In the genomic region with DNA sequence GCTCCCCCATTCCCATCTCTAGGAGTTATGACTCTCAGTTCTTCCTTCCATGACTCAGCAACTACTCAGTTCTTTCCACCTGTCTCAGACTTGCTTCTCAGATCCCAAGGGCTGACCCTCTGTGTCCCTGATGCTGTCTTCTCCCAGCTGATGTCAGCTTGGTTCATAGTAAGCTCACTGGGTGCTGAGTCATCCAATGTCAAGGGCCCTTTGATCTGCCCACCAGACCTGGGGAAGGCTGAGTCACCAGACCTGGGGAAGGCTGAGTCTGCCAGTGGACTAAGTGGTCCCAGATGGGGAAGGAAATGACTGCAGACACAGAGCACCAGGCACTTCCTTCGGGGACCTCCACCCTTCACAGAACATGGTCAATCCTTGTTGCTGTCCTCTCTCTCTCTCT, we compare ENCODE assay signal across 8 cellular contexts.
DNase-seq lines count a peak whose midpoint lies in the region; ATAC-seq and TF ChIP-seq lines count a peak whose summit lies in the region.

No MANE protein-coding gene starts in this region.

- DNase-seq in activated gamma-delta T cell treated with Interleukin-2 at 50 U/mL for 16 hours (peak; percentile 5), activated gamma-delta T cell (lab: John Stamatoyannopoulos, UW) (no peak), RWPE1 (ENCODE audit: low spot score) (peak; percentile 13), amniotic epithelial cell (ENCODE audit: low read depth) (peak; percentile 75), trophoblast cell (peak; percentile 8 to 19), NCI-H524 treated with DMSO at 0.1 percent for 48 hours (lab: John Stamatoyannopoulos, UW) (no peak), cerebellar nuclear complex (lab: John Stamatoyannopoulos, UW) (no peak)

- no peak overlapping the region for H3K18ac ChIP-seq in trophoblast cell (ENCODE audit: low read length)

- H3K79me2 ChIP-seq in trophoblast cell (ENCODE audit: control insufficient read depth, insufficient read depth, low read length, poor library complexity) = no peaks in the 10 kb centered on the region

- no CpG with 5 or more reads among the region's 1 CpG for WGBS in trophoblast cell (ENCODE audit: extremely low coverage, insufficient coverage, insufficient read length)

- no peak for ATAC-seq in GM21619 (IDR thresholded peaks at IDR 0.05; ENCODE audit: unreplicated experiment)

- no peak overlapping the region for H4K91ac ChIP-seq in trophoblast cell (ENCODE audit: low read depth, low read length)

- H3K27ac ChIP-seq in RWPE1 (no peak overlapping the region), trophoblast cell (ENCODE audit: low read depth, low read length) (no peak overlapping the region)

- no peak overlapping the region for H3K9ac ChIP-seq in trophoblast cell (ENCODE audit: low read length)

- H3K14ac ChIP-seq in trophoblast cell (ENCODE audit: low read length) = no peak overlapping the region

- CTCF ChIA-PET in RWPE1 (lab: Yijun Ruan, JAX) = interaction anchor here (0.6 kb wide), 1 partner anchor 201 kb away, joined by 4 read pairs; no protein-coding TSS in a partner anchor

- no peak overlapping the region for H2BK5ac ChIP-seq in trophoblast cell (ENCODE audit: low read depth, low read length, poor library complexity)

- no peak overlapping the region for H2BK120ac ChIP-seq in trophoblast cell (ENCODE audit: insufficient read depth, low read length, poor library complexity)

- no peak overlapping the region for H3K4me3 ChIP-seq in trophoblast cell (ENCODE audit: low read depth, low read length)

- H2AK5ac ChIP-seq in trophoblast cell (ENCODE audit: low read length) = no peak overlapping the region

- H3K27me3 ChIP-seq in trophoblast cell (ENCODE audit: insufficient read depth, low read length) = no peaks in the 10 kb centered on the region

- TF ChIP-seq CTCF in RWPE1 (conservative IDR thresholded peaks at IDR 0.05; ENCODE audit: low read depth) = no peak

- POLR2A ChIA-PET in RWPE1 (lab: Yijun Ruan, JAX; ENCODE audit: low non-redundant PET) = no interaction called here

- H2AFZ ChIP-seq in trophoblast cell (ENCODE audit: insufficient read depth, low read length, poor library complexity) = no peak overlapping the region

- H3K79me1 ChIP-seq in trophoblast cell (ENCODE audit: low read length) = peaks cover 1% of the 10 kb centered on the region

- H2BK12ac ChIP-seq in trophoblast cell (ENCODE audit: low read length) = no peak overlapping the region

- H4K12ac ChIP-seq in trophoblast cell (ENCODE audit: low read depth, low read length) = no peak overlapping the region

- H3K4me1 ChIP-seq in trophoblast cell (ENCODE audit: control insufficient read depth in 1 of 2, insufficient read depth in 2 of 2, low read length in 2 of 2) = peaks cover 6 to 8% of the 10 kb centered on the region in 2 experiments

- no peaks in the 10 kb centered on the region for H3K9me3 ChIP-seq in trophoblast cell (ENCODE audit: insufficient read depth, low read depth, low read length)

- no peak overlapping the region for H3K4ac ChIP-seq in trophoblast cell (ENCODE audit: low read depth, low read length)

- H3K4me2 ChIP-seq in trophoblast cell (ENCODE audit: low read length) = no peak overlapping the region

- H3K36me3 ChIP-seq in trophoblast cell (ENCODE audit: control insufficient read depth in 1 of 2, insufficient read depth in 2 of 2, low read length in 2 of 2) = no peaks in the 10 kb centered on the region

- H4K8ac ChIP-seq in trophoblast cell (ENCODE audit: low read depth, low read length) = no peak overlapping the region

- no peak overlapping the region for H3K23ac ChIP-seq in trophoblast cell (ENCODE audit: low read length)

Comparison
In these comparisons a context has a peak if more than half of its experiments do, and no peak if none do; other contexts are left out.
1. DNase-seq: peak in activated gamma-delta T cell treated with Interleukin-2 at 50 U/mL for 16 hours (single experiment), RWPE1 (single experiment), amniotic epithelial cell (single experiment) and trophoblast cell (2 of 2); none in activated gamma-delta T cell (single experiment), NCI-H524 treated with DMSO at 0.1 percent for 48 hours (single experiment) and cerebellar nuclear complex (0 of 2).